In the genomic region with DNA sequence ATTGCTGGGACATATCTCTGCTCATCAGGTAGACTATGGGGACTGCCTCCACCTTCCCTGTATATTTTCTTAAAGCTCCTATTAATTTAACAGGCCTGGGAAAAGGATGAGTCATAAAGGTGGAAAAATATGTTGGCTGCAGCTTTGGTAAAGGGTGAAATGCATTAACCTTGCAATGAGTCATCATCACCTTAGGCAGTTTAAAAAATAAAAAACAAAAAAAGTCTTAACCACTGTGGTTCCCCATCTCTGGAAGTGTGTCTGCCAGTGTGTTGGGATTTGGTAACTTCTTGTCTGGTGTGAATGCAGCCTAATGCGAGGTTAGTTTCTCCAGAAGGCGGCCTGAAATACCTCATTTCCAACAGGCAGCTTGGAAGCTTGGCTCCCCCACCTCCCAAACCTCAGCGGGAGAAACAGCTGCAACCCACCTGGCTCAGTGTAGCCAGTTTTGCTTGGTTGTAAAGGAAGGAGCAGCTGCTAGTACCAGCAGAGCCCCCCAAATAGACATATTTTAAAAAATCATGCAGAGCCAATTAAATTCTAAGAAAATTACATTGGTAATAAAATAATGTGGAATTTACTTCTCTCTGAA, we compare ENCODE assay signal across 16 cellular contexts.
DNase-seq lines count a peak whose midpoint lies in the region; ATAC-seq and TF ChIP-seq lines count a peak whose summit lies in the region.
"Had no signal": no experiment of that assay in that cellular context is flagged by ENCODE, and none has a peak within 500 bp of the region (broad histone marks: within the 10 kb centered on the region; RNA-seq: fewer than 3 reads in every experiment).

No MANE protein-coding gene starts in this region.

- H3K36me3 Mint-ChIP-seq in nephron progenitor cell (ENCODE audit: low read depth), result no peaks in the 10 kb centered on the region
- H3K36me3 Mint-ChIP-seq: activated naive CD4-positive, alpha-beta T cell treated with anti-CD3 and anti-CD28 coated beads, Interleukin-2, amount 10 ng/mL, durations not matched to agents 7 days and 5 days; CD14-positive monocyte; natural killer cell treated with Interleukin-12 subunit alpha and Interleukin-12 subunit beta and Interleukin-15 and Interleukin-18, amount 100 ng/mL, for 72 hours had no signal

- H3K27me3 Mint-ChIP-seq in nephron progenitor cell (ENCODE audit: low read depth, poor library complexity), result peaks cover 4% of the 10 kb centered on the region
- H3K27me3 Mint-ChIP-seq: activated naive CD4-positive, alpha-beta T cell treated with anti-CD3 and anti-CD28 coated beads, Interleukin-2, amount 10 ng/mL, durations not matched to agents 7 days and 5 days had no signal

- no peak for TF ChIP-seq CTCF in uterus (IDR thresholded peaks at IDR 0.05)
- TF ChIP-seq CTCF in right atrium auricular region (IDR thresholded peaks at IDR 0.05), result no peak
- TF ChIP-seq CTCF in nephron progenitor cell (IDR thresholded peaks at IDR 0.05), result no peak

- DNase-seq in HT1080 (ENCODE audit: low read depth), result peak; percentile 68
- peak; percentile 69 for DNase-seq in astrocyte of the hippocampus (ENCODE audit: low read depth, low spot score)
- DNase-seq in iPS-NIHi7 (ENCODE audit: extremely low spot score), result peak; percentile 27
- DNase-seq in uterus, result no peak
- DNase-seq in right atrium auricular region (ENCODE audit: low spot score), result no peak
- DNase-seq in nephron progenitor cell, result no peak
- DNase-seq: activated naive CD4-positive, alpha-beta T cell treated with anti-CD3 and anti-CD28 coated beads, Interleukin-2, amount 10 ng/mL, durations not matched to agents 7 days and 5 days; GDM1; kidney; NCI-H1694; NCI-H526 treated with DMSO at 0.1 percent for 48 hours had no signal

- H3K27ac ChIP-seq in uterus, result peak overlapping the region; percentile 46
- no peak overlapping the region for H3K27ac ChIP-seq in right atrium auricular region
- H3K27ac ChIP-seq: skin epidermis had no signal

- no peak overlapping the region for H3K27ac Mint-ChIP-seq in nephron progenitor cell
- H3K27ac Mint-ChIP-seq: activated naive CD4-positive, alpha-beta T cell treated with anti-CD3 and anti-CD28 coated beads, Interleukin-2, amount 10 ng/mL, durations not matched to agents 7 days and 5 days; CD14-positive monocyte had no signal

- H3K4me3 ChIP-seq in uterus, result no peak overlapping the region
- no peak overlapping the region for H3K4me3 ChIP-seq in right atrium auricular region
- H3K4me3 ChIP-seq: skin epidermis had no signal

- ATAC-seq in GM18873 (IDR thresholded peaks at IDR 0.05; ENCODE audit: low FRiP score, unreplicated experiment), result no peak
- ATAC-seq: HepG2 had no signal

- H3K36me3 ChIP-seq in uterus (no peaks in the 10 kb centered on the region), right atrium auricular region (no peaks in the 10 kb centered on the region)

- TF ChIP-seq POLR2A in uterus (IDR thresholded peaks at IDR 0.05), result no peak

- no peaks in the 10 kb centered on the region for H3K9me3 Mint-ChIP-seq in nephron progenitor cell
- H3K9me3 Mint-ChIP-seq: activated naive CD4-positive, alpha-beta T cell treated with anti-CD3 and anti-CD28 coated beads, Interleukin-2, amount 10 ng/mL, durations not matched to agents 7 days and 5 days; natural killer cell treated with Interleukin-12 subunit alpha and Interleukin-12 subunit beta and Interleukin-15 and Interleukin-18, amount 100 ng/mL, for 72 hours had no signal

- H3K27me3 ChIP-seq in uterus, result no peaks in the 10 kb centered on the region
- no peaks in the 10 kb centered on the region for H3K27me3 ChIP-seq in right atrium auricular region

- H3K9me3 ChIP-seq in uterus, result no peaks in the 10 kb centered on the region
- no peaks in the 10 kb centered on the region for H3K9me3 ChIP-seq in right atrium auricular region

- H3K4me3 Mint-ChIP-seq in nephron progenitor cell, result no peak overlapping the region
- H3K4me3 Mint-ChIP-seq: activated naive CD4-positive, alpha-beta T cell treated with anti-CD3 and anti-CD28 coated beads, Interleukin-2, amount 10 ng/mL, durations not matched to agents 7 days and 5 days; CD14-positive monocyte; natural killer cell treated with Interleukin-12 subunit alpha and Interleukin-12 subunit beta and Interleukin-15 and Interleukin-18, amount 100 ng/mL, for 72 hours had no signal

- intact Hi-C loops in uterus (cut with DNase I; ENCODE audit: low total_unique reads), result no loop called here

- peaks cover 34% of the 10 kb centered on the region for H3K4me1 Mint-ChIP-seq in nephron progenitor cell
- H3K4me1 Mint-ChIP-seq: activated naive CD4-positive, alpha-beta T cell treated with anti-CD3 and anti-CD28 coated beads, Interleukin-2, amount 10 ng/mL, durations not matched to agents 7 days and 5 days; CD14-positive monocyte had no signal

- H3K4me1 ChIP-seq in uterus (peaks cover 0 to 7% of the 10 kb centered on the region in 2 donors), right atrium auricular region (no peaks in the 10 kb centered on the region)

Comparison
In these comparisons a context has a peak if more than half of its experiments do, and no peak if none do; other contexts are left out.
1. DNase-seq: peak in HT1080 (single experiment), astrocyte of the hippocampus (single experiment) and iPS-NIHi7 (single experiment); none in uterus (0 of 2), right atrium auricular region (single experiment) and nephron progenitor cell (single experiment).
2. H3K27ac ChIP-seq: peak in uterus (2 of 2); none in right atrium auricular region (0 of 2).